ENCODE assay signal across 28 cellular contexts in genomic region chr4:58188313-58188712, GRCh38.
"Had no signal": no experiment of that assay in that cellular context is flagged by ENCODE, and none has a peak within 500 bp of the region (broad histone marks: within the 10 kb centered on the region; RNA-seq: fewer than 3 reads in every experiment).

No MANE protein-coding gene starts in this region.

- H3K36me3 ChIP-seq: stomach, suprapubic skin, thoracic aorta, thyroid gland, tibial artery, tibial nerve, transverse colon, upper lobe of left lung, upper lobe of right lung, uterus, vagina had no signal

- DNase-seq: stimulated activated CD4-positive, alpha-beta T cell treated with anti-CD3 and anti-CD28 coated beads, Interleukin-2, amount 100 ng/mL, for 48 hours; stimulated activated CD4-positive, alpha-beta T cell treated with anti-CD3 and anti-CD28 coated beads, Interleukin-4, amount 100 ng/mL, for 1 hour; stimulated activated CD4-positive, alpha-beta T cell treated with anti-CD3 and anti-CD28 coated beads, Interleukin-4, amount 100 ng/mL, for 24 hours; stimulated activated CD4-positive, alpha-beta T cell treated with anti-CD3 and anti-CD28 coated beads, Interleukin-4, amount 100 ng/mL, for 4 hours; stimulated activated CD8-positive, alpha-beta memory T cell treated with anti-CD3 and anti-CD28 coated beads, Interleukin-4, amount 100 ng/mL, for 48 hours; stimulated activated naive B cell treated with anti-CD40 and anti-IgM and Interleukin-4, amounts not matched to agents 10 μg/mL and 1 μg/mL and 100 μg/mL, for 72 hours; stimulated activated naive CD4-positive, alpha-beta T cell; stimulated activated naive CD4-positive, alpha-beta T cell treated with Interleukin-2 at 50 U/mL for 16 hours; stimulated activated naive CD8-positive, alpha-beta T cell treated with anti-CD3 and anti-CD28 coated beads, Interleukin-15, amount 100 ng/mL, for 72 hours; stimulated activated naive CD8-positive, alpha-beta T cell treated with anti-CD3 and anti-CD28 coated beads, Interleukin-15, Interleukin-2, amounts not matched to agents 100 U/mL and 50 U/mL, for 24 hours; stomach; substantia nigra; testis; thyroid gland; tibial artery; transverse colon; trophoblast cell; upper lobe of left lung; upper lobe of right lung; uterus had no signal

- H3K4me3 Mint-ChIP-seq: stimulated activated effector memory CD8-positive, alpha-beta T cell treated with anti-CD3 and anti-CD28 coated beads, Interleukin-12 subunit alpha, Interleukin-12 subunit beta, amount 100 ng/mL, for 72 hours; stimulated activated memory B cell treated with anti-CD40 and anti-IgM and Interleukin-4, amounts not matched to agents 10 μg/mL and 1 μg/mL and 100 μg/mL, for 72 hours; stimulated activated naive B cell treated with anti-CD40 and anti-IgM and Interleukin-4, amounts not matched to agents 10 μg/mL and 1 μg/mL and 100 μg/mL, for 72 hours; stimulated activated naive CD8-positive, alpha-beta T cell treated with anti-CD3 and anti-CD28 coated beads, Interleukin-15, amount 100 ng/mL, for 72 hours; stimulated activated naive CD8-positive, alpha-beta T cell treated with anti-CD3 and anti-CD28 coated beads, Interleukin-15, Interleukin-2, amounts not matched to agents 100 ng/mL and 50 ng/mL, for 24 hours; type B pancreatic cell had no signal

- H3K4me1 ChIP-seq: stomach, suprapubic skin, testis, thyroid gland, tibial artery, tibial nerve, transverse colon, upper lobe of left lung, upper lobe of right lung, uterus, vagina had no signal

- H3K27ac Mint-ChIP-seq: stimulated activated effector memory CD8-positive, alpha-beta T cell treated with anti-CD3 and anti-CD28 coated beads, Interleukin-12 subunit alpha, Interleukin-12 subunit beta, amount 100 ng/mL, for 72 hours; stimulated activated memory B cell treated with anti-CD40 and anti-IgM and Interleukin-4, amounts not matched to agents 10 μg/mL and 1 μg/mL and 100 μg/mL, for 72 hours; stimulated activated naive B cell treated with anti-CD40 and anti-IgM and Interleukin-4, amounts not matched to agents 10 μg/mL and 1 μg/mL and 100 μg/mL, for 72 hours; stimulated activated naive CD8-positive, alpha-beta T cell treated with anti-CD3 and anti-CD28 coated beads, Interleukin-15, amount 100 ng/mL, for 72 hours; stimulated activated naive CD8-positive, alpha-beta T cell treated with anti-CD3 and anti-CD28 coated beads, Interleukin-15, Interleukin-2, amounts not matched to agents 100 ng/mL and 50 ng/mL, for 24 hours; type B pancreatic cell had no signal

- H3K9me3 ChIP-seq: suprapubic skin, testis, thyroid gland, transverse colon, upper lobe of right lung, uterus, vagina had no signal

- H3K27me3 ChIP-seq: stomach, suprapubic skin, testis, thyroid gland, tibial artery, tibial nerve, transverse colon, upper lobe of left lung, upper lobe of right lung, uterus, vagina had no signal

- H3K27ac ChIP-seq: stomach, suprapubic skin, testis, thoracic aorta, thyroid gland, tibial artery, tibial nerve, transverse colon, upper lobe of left lung, upper lobe of right lung, uterus, vagina had no signal

- ATAC-seq: stimulated activated effector memory CD8-positive, alpha-beta T cell treated with anti-CD3 and anti-CD28 coated beads, Interleukin-12 subunit alpha, Interleukin-12 subunit beta, amount 100 ng/mL, for 72 hours; stimulated activated memory B cell treated with anti-CD40 and anti-IgM and Interleukin-4, amounts not matched to agents 10 μg/mL and 1 μg/mL and 100 μg/mL, for 72 hours; stimulated activated naive B cell treated with anti-CD40 and anti-IgM and Interleukin-4, amounts not matched to agents 10 μg/mL and 1 μg/mL and 100 μg/mL, for 72 hours; stimulated activated naive CD8-positive, alpha-beta T cell treated with anti-CD3 and anti-CD28 coated beads, Interleukin-15, amount 100 ng/mL, for 72 hours; stimulated activated naive CD8-positive, alpha-beta T cell treated with anti-CD3 and anti-CD28 coated beads, Interleukin-15, Interleukin-2, amounts not matched to agents 100 U/mL and 50 U/mL, for 24 hours; upper lobe of right lung had no signal

- H3K36me3 Mint-ChIP-seq: stimulated activated effector memory CD8-positive, alpha-beta T cell treated with anti-CD3 and anti-CD28 coated beads, Interleukin-12 subunit alpha, Interleukin-12 subunit beta, amount 100 ng/mL, for 72 hours; stimulated activated memory B cell treated with anti-CD40 and anti-IgM and Interleukin-4, amounts not matched to agents 10 μg/mL and 1 μg/mL and 100 μg/mL, for 72 hours; stimulated activated naive B cell treated with anti-CD40 and anti-IgM and Interleukin-4, amounts not matched to agents 10 μg/mL and 1 μg/mL and 100 μg/mL, for 72 hours had no signal

- H3K27me3 Mint-ChIP-seq: stimulated activated memory B cell treated with anti-CD40 and anti-IgM and Interleukin-4, amounts not matched to agents 10 μg/mL and 1 μg/mL and 100 μg/mL, for 72 hours; stimulated activated naive B cell treated with anti-CD40 and anti-IgM and Interleukin-4, amounts not matched to agents 10 μg/mL and 1 μg/mL and 100 μg/mL, for 72 hours; stimulated activated naive CD8-positive, alpha-beta T cell treated with anti-CD3 and anti-CD28 coated beads, Interleukin-15, amount 100 ng/mL, for 72 hours; stimulated activated naive CD8-positive, alpha-beta T cell treated with anti-CD3 and anti-CD28 coated beads, Interleukin-15, Interleukin-2, amounts not matched to agents 100 ng/mL and 50 ng/mL, for 24 hours; type B pancreatic cell had no signal

- H3K4me3 ChIP-seq: stomach, suprapubic skin, testis, thoracic aorta, thyroid gland, tibial artery, tibial nerve, transverse colon, upper lobe of left lung, upper lobe of right lung, uterus, vagina had no signal

- H3K4me1 Mint-ChIP-seq: stimulated activated effector memory CD8-positive, alpha-beta T cell treated with anti-CD3 and anti-CD28 coated beads, Interleukin-12 subunit alpha, Interleukin-12 subunit beta, amount 100 ng/mL, for 72 hours; stimulated activated memory B cell treated with anti-CD40 and anti-IgM and Interleukin-4, amounts not matched to agents 10 μg/mL and 1 μg/mL and 100 μg/mL, for 72 hours; stimulated activated naive B cell treated with anti-CD40 and anti-IgM and Interleukin-4, amounts not matched to agents 10 μg/mL and 1 μg/mL and 100 μg/mL, for 72 hours; stimulated activated naive CD8-positive, alpha-beta T cell treated with anti-CD3 and anti-CD28 coated beads, Interleukin-15, amount 100 ng/mL, for 72 hours had no signal
